24 cellular contexts compared by ENCODE assay signal in genomic region chr21:37393786-37394185, GRCh38. TPM values are rescaled to one million over a fixed set of nuclear protein-coding genes. Genes with fewer than 3 reads are reported as not detected.
DNase-seq lines count a peak whose midpoint lies in the region; ATAC-seq and TF ChIP-seq lines count a peak whose summit lies in the region.
"Had no signal": no experiment of that assay in that cellular context is flagged by ENCODE, and none has a peak within 500 bp of the region (broad histone marks: within the 10 kb centered on the region; RNA-seq: fewer than 3 reads in every experiment).

No MANE protein-coding gene starts in this region.

- H3K4me1 ChIP-seq in CD8-positive, alpha-beta memory T cell (ENCODE audit: insufficient read depth, low read length), result peaks cover 75% of the 10 kb centered on the region
- peaks cover 95% of the 10 kb centered on the region for H3K4me1 ChIP-seq in psoas muscle
- H3K4me1 ChIP-seq: BLaER1, SJSA1 had no signal

- H3K36me3 ChIP-seq in CD8-positive, alpha-beta memory T cell (ENCODE audit: insufficient read depth, low read length), result no peaks in the 10 kb centered on the region
- no peaks in the 10 kb centered on the region for H3K36me3 ChIP-seq in psoas muscle (ENCODE audit: insufficient read depth in 1 of 2, low read depth in 1 of 2)

- WGBS in psoas muscle, 3 donors, result 87 to 94% (median 88%) methylated on average over 3 of the region's 3 CpGs

- H3K27me3 ChIP-seq in CD8-positive, alpha-beta memory T cell (ENCODE audit: insufficient read depth, low read length, poor library complexity, severe bottlenecking), result no peaks in the 10 kb centered on the region
- no peaks in the 10 kb centered on the region for H3K27me3 ChIP-seq in psoas muscle (ENCODE audit: insufficient read depth in 3 of 3, low read length in 2 of 3)
- H3K27me3 ChIP-seq: BLaER1, SJSA1 had no signal

- intact Hi-C loops in activated naive CD4-positive, alpha-beta T cell treated with anti-CD3 and anti-CD28 coated beads for 36 hours (cut with micrococcal nuclease), result loop anchor here (2.0 kb wide), 1 partner anchor 15 kb away; no protein-coding TSS in a partner anchor
- intact Hi-C loops in psoas muscle (cut with DNase I), result no loop called here

- TF ChIP-seq CTCF in psoas muscle (IDR thresholded peaks at IDR 0.05), result no peak

- no peak for ATAC-seq in naive thymus-derived CD8-positive, alpha-beta T cell
- peak in 3 of 4 donors; percentile 12 to 29 (median 21) for ATAC-seq in psoas muscle
- no peak for ATAC-seq in T-helper 17 cell

- no peak overlapping the region for H3K27ac ChIP-seq in CD8-positive, alpha-beta memory T cell (ENCODE audit: low read depth, low read length)
- H3K27ac ChIP-seq in psoas muscle, result no peak overlapping the region
- H3K27ac ChIP-seq: BLaER1, PC-9, SJSA1 had no signal

- no peaks in the 10 kb centered on the region for H3K27me3 Mint-ChIP-seq in activated naive CD4-positive, alpha-beta T cell treated with anti-CD3 and anti-CD28 coated beads for 36 hours (ENCODE audit: low read depth)
- no peaks in the 10 kb centered on the region for H3K27me3 Mint-ChIP-seq in activated naive CD4-positive, alpha-beta T cell treated with anti-CD3 and anti-CD28 coated beads, Interleukin-2, amount 10 ng/mL, durations not matched to agents 7 days and 5 days
- H3K27me3 Mint-ChIP-seq in CD8-positive, alpha-beta memory T cell, result no peaks in the 10 kb centered on the region
- H3K27me3 Mint-ChIP-seq in naive thymus-derived CD8-positive, alpha-beta T cell, result no peaks in the 10 kb centered on the region
- no peaks in the 10 kb centered on the region for H3K27me3 Mint-ChIP-seq in T-helper 17 cell
- H3K27me3 Mint-ChIP-seq: CD4-positive, alpha-beta memory T cell had no signal

- POLR2A ChIA-PET in CD8-positive, alpha-beta memory T cell (lab: Charles Lee), result no interaction called here
- POLR2A ChIA-PET in naive thymus-derived CD8-positive, alpha-beta T cell (lab: Charles Lee), result interaction anchor here (0.6 kb wide), 1 partner anchor 219 kb away, joined by 3 read pairs; no protein-coding TSS in a partner anchor

- H3K27ac Mint-ChIP-seq in activated naive CD4-positive, alpha-beta T cell treated with anti-CD3 and anti-CD28 coated beads for 36 hours, result peak overlapping the region; percentile 8
- no peak overlapping the region for H3K27ac Mint-ChIP-seq in activated naive CD4-positive, alpha-beta T cell treated with anti-CD3 and anti-CD28 coated beads, Interleukin-2, amount 10 ng/mL, durations not matched to agents 7 days and 5 days
- H3K27ac Mint-ChIP-seq in CD8-positive, alpha-beta memory T cell, result peak overlapping the region in 4 of 8 donors; percentile 2 to 56 (median 34)
- H3K27ac Mint-ChIP-seq in naive thymus-derived CD8-positive, alpha-beta T cell, result peak overlapping the region in 6 of 10 donors; percentile 25 to 93 (median 48)
- H3K27ac Mint-ChIP-seq in T-helper 17 cell, result no peak overlapping the region

- H3K9me3 Mint-ChIP-seq in activated naive CD4-positive, alpha-beta T cell treated with anti-CD3 and anti-CD28 coated beads for 36 hours, result no peaks in the 10 kb centered on the region
- H3K9me3 Mint-ChIP-seq in activated naive CD4-positive, alpha-beta T cell treated with anti-CD3 and anti-CD28 coated beads, Interleukin-2, amount 10 ng/mL, durations not matched to agents 7 days and 5 days, result no peaks in the 10 kb centered on the region
- H3K9me3 Mint-ChIP-seq in CD8-positive, alpha-beta memory T cell, result no peaks in the 10 kb centered on the region
- H3K9me3 Mint-ChIP-seq in naive thymus-derived CD8-positive, alpha-beta T cell, result no peaks in the 10 kb centered on the region
- H3K9me3 Mint-ChIP-seq: CD4-positive, alpha-beta memory T cell had no signal

- no peak overlapping the region for H3K4me3 ChIP-seq in CD8-positive, alpha-beta memory T cell (ENCODE audit: low read length)
- no peak overlapping the region for H3K4me3 ChIP-seq in psoas muscle
- H3K4me3 ChIP-seq: BLaER1, PC-9, SJSA1 had no signal

- CTCF ChIA-PET in activated naive CD4-positive, alpha-beta T cell treated with anti-CD3 and anti-CD28 coated beads for 36 hours (lab: Charles Lee), result no interaction called here
- CTCF ChIA-PET in activated naive CD4-positive, alpha-beta T cell treated with anti-CD3 and anti-CD28 coated beads, Interleukin-2, amount 10 ng/mL, durations not matched to agents 7 days and 5 days (lab: Charles Lee), result no interaction called here
- CTCF ChIA-PET in CD8-positive, alpha-beta memory T cell (lab: Charles Lee), result no interaction called here

- H3K9me3 ChIP-seq in CD8-positive, alpha-beta memory T cell (ENCODE audit: low read length), result no peaks in the 10 kb centered on the region
- H3K9me3 ChIP-seq in psoas muscle (no peaks in the 10 kb centered on the region), T-helper 17 cell (ENCODE audit: control insufficient read depth, low read length, poor library complexity, severe bottlenecking) (no peaks in the 10 kb centered on the region)
- H3K9me3 ChIP-seq: SJSA1 had no signal

- no peak overlapping the region for H3K4me3 Mint-ChIP-seq in activated naive CD4-positive, alpha-beta T cell treated with anti-CD3 and anti-CD28 coated beads for 36 hours
- no peak overlapping the region for H3K4me3 Mint-ChIP-seq in activated naive CD4-positive, alpha-beta T cell treated with anti-CD3 and anti-CD28 coated beads, Interleukin-2, amount 10 ng/mL, durations not matched to agents 7 days and 5 days
- H3K4me3 Mint-ChIP-seq in CD8-positive, alpha-beta memory T cell, result peak overlapping the region in 5 of 7 donors; percentile 22 to 59 (median 28)
- peak overlapping the region in 3 of 10 donors; percentile 3 to 10 (median 10) for H3K4me3 Mint-ChIP-seq in naive thymus-derived CD8-positive, alpha-beta T cell
- no peak overlapping the region for H3K4me3 Mint-ChIP-seq in T-helper 17 cell

- peaks cover 6% of the 10 kb centered on the region for H3K36me3 Mint-ChIP-seq in activated naive CD4-positive, alpha-beta T cell treated with anti-CD3 and anti-CD28 coated beads for 36 hours (ENCODE audit: low read depth)
- peaks cover 13% of the 10 kb centered on the region for H3K36me3 Mint-ChIP-seq in activated naive CD4-positive, alpha-beta T cell treated with anti-CD3 and anti-CD28 coated beads, Interleukin-2, amount 10 ng/mL, durations not matched to agents 7 days and 5 days
- H3K36me3 Mint-ChIP-seq in CD8-positive, alpha-beta memory T cell, result peaks cover 0 to 10% (median 2%) of the 10 kb centered on the region in 3 donors
- peaks cover 0 to 12% (median 3%) of the 10 kb centered on the region in 3 donors for H3K36me3 Mint-ChIP-seq in naive thymus-derived CD8-positive, alpha-beta T cell
- no peaks in the 10 kb centered on the region for H3K36me3 Mint-ChIP-seq in T-helper 17 cell (ENCODE audit: low read depth)

- DNase-seq in activated naive CD4-positive, alpha-beta T cell treated with anti-CD3 and anti-CD28 coated beads for 36 hours, result no peak
- no peak for DNase-seq in activated naive CD4-positive, alpha-beta T cell treated with anti-CD3 and anti-CD28 coated beads, Interleukin-2, amount 10 ng/mL, durations not matched to agents 7 days and 5 days
- no peak for DNase-seq in CD8-positive, alpha-beta memory T cell
- DNase-seq in naive thymus-derived CD8-positive, alpha-beta T cell, result no peak
- no peak for DNase-seq in psoas muscle
- DNase-seq in NCI-H187 (lab: John Stamatoyannopoulos, UW), result no peak
- DNase-seq in NCI-H187 treated with DMSO at 0.1 percent for 48 hours (lab: John Stamatoyannopoulos, UW), result no peak
- no peak for DNase-seq in T-helper 17 cell
- DNase-seq: CD4-positive, alpha-beta memory T cell; DMS 273 treated with DMSO at 0.1 percent for 48 hours; DMS79; EL; GDM1; HCEC 1CT; NCI-H1092; NCI-H1417 treated with DMSO at 0.1 percent for 48 hours; NCI-H2029; NCI-H446 treated with DMSO at 0.1 percent for 48 hours; NCI-H526 treated with DMSO at 0.1 percent for 48 hours; PC-9; Right ventricle myocardium superior; RPMI8226 had no signal

- H3K4me1 Mint-ChIP-seq in activated naive CD4-positive, alpha-beta T cell treated with anti-CD3 and anti-CD28 coated beads for 36 hours (ENCODE audit: low read depth), result peaks cover 85% of the 10 kb centered on the region
- H3K4me1 Mint-ChIP-seq in activated naive CD4-positive, alpha-beta T cell treated with anti-CD3 and anti-CD28 coated beads, Interleukin-2, amount 10 ng/mL, durations not matched to agents 7 days and 5 days, result peaks cover 64% of the 10 kb centered on the region
- peaks cover 86 to 94% (median 94%) of the 10 kb centered on the region in 3 donors for H3K4me1 Mint-ChIP-seq in CD8-positive, alpha-beta memory T cell
- H3K4me1 Mint-ChIP-seq in naive thymus-derived CD8-positive, alpha-beta T cell, result peaks cover 45 to 90% (median 86%) of the 10 kb centered on the region in 4 donors
- peaks cover 64% of the 10 kb centered on the region for H3K4me1 Mint-ChIP-seq in T-helper 17 cell

RNA-seq across cellular contexts. Expression of gene DYRK1A, which starts 27.2 kb away (rescaled TPM):
- total RNA-seq in activated naive CD4-positive, alpha-beta T cell treated with anti-CD3 and anti-CD28 coated beads for 36 hours, result 10 to 100 TPM; 49.8 to 51.4 TPM
- 10 to 100 TPM; 66.1 to 69.6 TPM for total RNA-seq in CD8-positive, alpha-beta memory T cell
- 3.7 TPM for polyA plus RNA-seq in CD8-positive, alpha-beta memory T cell
- 100 to 1,000 TPM; 140 to 146 TPM for total RNA-seq in naive thymus-derived CD8-positive, alpha-beta T cell
- polyA plus RNA-seq in naive thymus-derived CD8-positive, alpha-beta T cell, result 1 to 10 TPM; 1.8 to 5.4 (median 2.2) TPM
- 100 to 1,000 TPM in 1 of 4 donors, 10 to 100 TPM in 3; 79.9 to 105 (median 89.3) TPM for total RNA-seq in psoas muscle
- polyA plus RNA-seq in psoas muscle, result 10 to 100 TPM; 21.5 to 60.8 (median 31.7) TPM
- total RNA-seq in T-helper 17 cell, result 100 to 1,000 TPM; 123 to 149 TPM

Comparison
In these comparisons a context has a peak if more than half of its experiments do, and no peak if none do; other contexts are left out.
1. H3K27ac Mint-ChIP-seq: peak in activated naive CD4-positive, alpha-beta T cell treated with anti-CD3 and anti-CD28 coated beads for 36 hours (single experiment) and naive thymus-derived CD8-positive, alpha-beta T cell (6 of 10); none in activated naive CD4-positive, alpha-beta T cell treated with anti-CD3 and anti-CD28 coated beads, Interleukin-2, amount 10 ng/mL, durations not matched to agents 7 days and 5 days (single experiment) and T-helper 17 cell (single experiment).
2. H3K4me3 Mint-ChIP-seq: peak in CD8-positive, alpha-beta memory T cell (5 of 7); none in activated naive CD4-positive, alpha-beta T cell treated with anti-CD3 and anti-CD28 coated beads for 36 hours (single experiment), activated naive CD4-positive, alpha-beta T cell treated with anti-CD3 and anti-CD28 coated beads, Interleukin-2, amount 10 ng/mL, durations not matched to agents 7 days and 5 days (single experiment) and T-helper 17 cell (single experiment).
3. ATAC-seq: peak in psoas muscle (3 of 4); none in naive thymus-derived CD8-positive, alpha-beta T cell (0 of 2) and T-helper 17 cell (single experiment).